In genomic region chr1:154838473-154838872, GRCh38 we compare ENCODE assay signal across 16 cellular contexts. TPM values are rescaled to one million over a fixed set of nuclear protein-coding genes. Genes with fewer than 3 reads are reported as not detected.
DNase-seq lines count a peak whose midpoint lies in the region; ATAC-seq and TF ChIP-seq lines count a peak whose summit lies in the region.
"Had no signal": no experiment of that assay in that cellular context is flagged by ENCODE, and none has a peak within 500 bp of the region (broad histone marks: within the 10 kb centered on the region; RNA-seq: fewer than 3 reads in every experiment).

No MANE protein-coding gene starts in this region.

- no peak for ATAC-seq in gastroesophageal sphincter
- ATAC-seq in psoas muscle: no peak

- 69 to 90% methylated on average over 11 of the region's 11 CpGs for WGBS in gastroesophageal sphincter (ENCODE audit: low coverage in 1 of 2), 2 donors
- 89 to 91% (median 89%) methylated on average over 11 of the region's 11 CpGs for WGBS in psoas muscle, 3 donors

- peaks cover 100% of the 10 kb centered on the region for H3K79me2 ChIP-seq in DOHH2 (ENCODE audit: control insufficient read depth, low read length)
- H3K79me2 ChIP-seq in OCI-LY1 (ENCODE audit: insufficient read depth, low read length): peaks cover 5% of the 10 kb centered on the region; the same call in 1 of the 2 replicates

- no peaks in the 10 kb centered on the region for H3K9me2 ChIP-seq in DOHH2 (replicated peaks; ENCODE audit: control insufficient read depth, low read length)
- no peaks in the 10 kb centered on the region for H3K9me2 ChIP-seq in OCI-LY1 (ENCODE audit: low read depth, low read length)

- H4K20me1 ChIP-seq in DOHH2 (ENCODE audit: control insufficient read depth, insufficient read depth, low read depth, low read length) (peaks cover 55% of the 10 kb centered on the region), OCI-LY1 (ENCODE audit: insufficient read depth, low read length) (no peaks in the 10 kb centered on the region)

- TF ChIP-seq POLR2A in gastroesophageal sphincter (IDR thresholded peaks at IDR 0.05): no peak

- H3K27ac ChIP-seq in DOHH2 (ENCODE audit: low read depth, low read length) (no peak overlapping the region; the same call in 1 of the 2 replicates), OCI-LY1 (ENCODE audit: low read depth, low read length, poor library complexity, severe bottlenecking) (peak overlapping the region; percentile 71), gastroesophageal sphincter (peak overlapping the region in 3 of 4 donors; percentile 22 to 54 (median 45)), psoas muscle (peak overlapping the region; percentile 80)
- H3K27ac ChIP-seq: PC-9, RWPE1, SJSA1 had no signal

- intact Hi-C loops in psoas muscle (cut with DNase I): no loop called here

- no peak for TF ChIP-seq CTCF in DOHH2 (IDR thresholded peaks at IDR 0.05; ENCODE audit: low read depth, low read length, poor library complexity, severe bottlenecking)
- TF ChIP-seq CTCF in OCI-LY1 (IDR thresholded peaks at IDR 0.05; ENCODE audit: low read length): no peak
- TF ChIP-seq CTCF in gastroesophageal sphincter (IDR thresholded peaks at IDR 0.05): no peak
- no peak for TF ChIP-seq CTCF in psoas muscle (IDR thresholded peaks at IDR 0.05)

- no peak overlapping the region for H3K9ac ChIP-seq in OCI-LY1 (ENCODE audit: low read length)

- H3K4me3 ChIP-seq in DOHH2 (ENCODE audit: low read length) (peak overlapping the region; percentile 13; the same call in 1 of the 2 replicates), OCI-LY1 (ENCODE audit: low read depth, low read length, poor library complexity, severe bottlenecking) (no peak overlapping the region), gastroesophageal sphincter (no peak overlapping the region), psoas muscle (no peak overlapping the region)
- H3K4me3 ChIP-seq: PC-9, SJSA1 had no signal

- H3K36me3 ChIP-seq in DOHH2 (ENCODE audit: control insufficient read depth, low read length) (peaks cover 84% of the 10 kb centered on the region), OCI-LY1 (ENCODE audit: insufficient read depth, low read length) (peaks cover 58% of the 10 kb centered on the region), gastroesophageal sphincter (no peaks in the 10 kb centered on the region), psoas muscle (ENCODE audit: insufficient read depth in 1 of 2, low read depth in 1 of 2) (no peaks in the 10 kb centered on the region)
- H3K36me3 ChIP-seq: SJSA1 had no signal

- DNase-seq in psoas muscle: no peak
- DNase-seq in NCI-H2227 treated with DMSO at 0.1 percent for 48 hours (lab: John Stamatoyannopoulos, UW): no peak
- no peak for DNase-seq in T-helper 2 cell
- DNase-seq in NCI-H526 (lab: John Stamatoyannopoulos, UW): no peak
- DNase-seq: ACHN; AML-193; CD4-positive, CD25-positive, alpha-beta regulatory T cell; COR-L47; DMS 273 treated with DMSO at 0.1 percent for 48 hours; DND-41; PC-9 had no signal

- H3K27me3 ChIP-seq in DOHH2 (ENCODE audit: control insufficient read depth, low read length) (no peaks in the 10 kb centered on the region), OCI-LY1 (ENCODE audit: insufficient read depth, low read length) (no peaks in the 10 kb centered on the region), gastroesophageal sphincter (no peaks in the 10 kb centered on the region), psoas muscle (ENCODE audit: insufficient read depth in 3 of 3, low read length in 2 of 3) (no peaks in the 10 kb centered on the region)

- H3K9me3 ChIP-seq in DOHH2 (ENCODE audit: control insufficient read depth, insufficient read depth, low read length) (no peaks in the 10 kb centered on the region), OCI-LY1 (ENCODE audit: low read length) (no peaks in the 10 kb centered on the region), gastroesophageal sphincter (no peaks in the 10 kb centered on the region), psoas muscle (no peaks in the 10 kb centered on the region)
- H3K9me3 ChIP-seq: SJSA1 had no signal

- no peak overlapping the region for H2AFZ ChIP-seq in OCI-LY1 (ENCODE audit: low read length)
- H2AFZ ChIP-seq: PC-9 had no signal

- H3K4me1 ChIP-seq in DOHH2 (ENCODE audit: control insufficient read depth, low read length) (peaks cover 71% of the 10 kb centered on the region), OCI-LY1 (ENCODE audit: insufficient read depth, low read length, severe bottlenecking) (peaks cover 52% of the 10 kb centered on the region), gastroesophageal sphincter (peaks cover 0 to 46% (median 0%) of the 10 kb centered on the region in 3 donors), psoas muscle (peaks cover 68% of the 10 kb centered on the region)
- H3K4me1 ChIP-seq: SJSA1 had no signal

- no peak for TF ChIP-seq EP300 in gastroesophageal sphincter (IDR thresholded peaks at IDR 0.05)

- H3K4me2 ChIP-seq in DOHH2 (ENCODE audit: low read length): peak overlapping the region; percentile 56
- H3K4me2 ChIP-seq in OCI-LY1 (ENCODE audit: low read length): no peak overlapping the region; the same call in 1 of the 2 replicates
- H3K4me2 ChIP-seq: PC-9 had no signal

- H3F3A ChIP-seq in DOHH2 (ENCODE audit: control insufficient read depth, insufficient read depth): peaks cover 7% of the 10 kb centered on the region; the same call in 1 of the 2 replicates
- H3F3A ChIP-seq in OCI-LY1 (ENCODE audit: insufficient read depth, low read length): no peaks in the 10 kb centered on the region

RNA-seq across cellular contexts. Expression of gene KCNN3, which starts 31.6 kb away (rescaled TPM):
- total RNA-seq in gastroesophageal sphincter (10 to 100 TPM in 1 of 4 donors, 1 to 10 TPM in 3; 1.8 to 13.7 (median 8.1) TPM), psoas muscle (10 to 100 TPM; 11.8 to 60.9 (median 17.4) TPM)
- polyA plus RNA-seq in psoas muscle: 1 to 10 TPM; 2.5 to 7.5 (median 3.7) TPM
- total RNA-seq: SJSA1 had no signal
- polyA plus RNA-seq: CD4-positive, CD25-positive, alpha-beta regulatory T cell had no signal
